ENCODE assay signal across 2 cellular contexts in the genomic region with DNA sequence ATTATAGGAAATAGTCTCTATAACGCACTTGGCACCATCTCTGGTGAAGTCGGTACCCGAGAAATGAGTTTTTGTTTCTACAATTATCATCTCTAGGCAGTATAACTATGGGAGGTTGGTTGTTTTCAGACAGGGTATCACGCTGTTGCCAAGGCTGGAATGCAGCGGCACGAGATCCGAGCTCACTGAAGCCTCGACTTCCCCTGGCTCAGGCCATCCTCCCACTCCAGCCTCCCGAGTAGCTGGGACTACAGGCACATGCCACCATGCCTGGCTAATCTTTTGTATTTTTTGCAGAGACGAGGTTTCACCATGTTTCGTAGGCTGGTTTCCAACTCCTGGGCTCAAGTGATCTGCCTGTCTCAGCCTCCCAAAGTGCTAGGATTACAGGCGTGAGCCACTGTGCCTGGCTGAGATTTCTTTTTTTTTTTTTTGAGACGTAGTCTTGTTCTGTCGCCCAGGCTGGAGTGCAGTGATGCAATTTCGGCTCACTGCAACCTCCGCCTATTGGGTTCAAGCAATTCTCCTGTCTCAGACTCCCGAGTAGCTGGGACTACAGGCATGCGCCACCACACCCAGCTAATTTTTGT. TPM values are rescaled to one million over a fixed set of nuclear protein-coding genes. Genes with fewer than 3 reads are reported as not detected.
"Had no signal": no experiment of that assay in that cellular context is flagged by ENCODE, and none has a peak within 500 bp of the region (broad histone marks: within the 10 kb centered on the region; RNA-seq: fewer than 3 reads in every experiment).

No MANE protein-coding gene starts in this region.

RNA-seq across cellular contexts. Expression of a gene that starts 50.1 kb away (rescaled TPM):
- total RNA-seq: K562, OCI-LY7 had no signal
- polyA plus RNA-seq: K562 had no signal
